In genomic region chr15:74367296-74367854, GRCh38 we compare ENCODE assay signal across 14 cellular contexts. TPM values are rescaled to one million over a fixed set of nuclear protein-coding genes. Genes with fewer than 3 reads are reported as not detected.
DNase-seq lines count a peak whose midpoint lies in the region; ATAC-seq and TF ChIP-seq lines count a peak whose summit lies in the region.
"Had no signal": no experiment of that assay in that cellular context is flagged by ENCODE, and none has a peak within 500 bp of the region (broad histone marks: within the 10 kb centered on the region; RNA-seq: fewer than 3 reads in every experiment).

CYP11A1 (minus strand) TSS chr15:74367646; CDS start chr15:74367585, 61 bp downstream.

- no peaks in the 10 kb centered on the region for H3K9me3 Mint-ChIP-seq in activated naive CD8-positive, alpha-beta T cell treated with anti-CD3 and anti-CD28 coated beads, Interleukin-2, amount 10 ng/mL, durations not matched to agents 7 days and 5 days
- H3K9me3 Mint-ChIP-seq in naive thymus-derived CD4-positive, alpha-beta T cell: peaks cover 0 to 3% (median 0%) of the 10 kb centered on the region in 11 donors

- intact Hi-C loops in breast epithelium (cut with DNase I; ENCODE audit: low total_unique reads): no loop called here
- intact Hi-C loops in mammary epithelial cell (cut with micrococcal nuclease): no loop called here
- intact Hi-C loops in naive thymus-derived CD4-positive, alpha-beta T cell (cut with micrococcal nuclease): no loop called here
- intact Hi-C loops in testis (cut with DNase I; ENCODE audit: low total_unique reads): no loop called here

- H3K9me3 ChIP-seq in breast epithelium (no peaks in the 10 kb centered on the region), mammary epithelial cell (replicated peaks; ENCODE audit: insufficient read depth, low read length) (no peaks in the 10 kb centered on the region), testis (no peaks in the 10 kb centered on the region)
- H3K9me3 ChIP-seq in naive thymus-derived CD4-positive, alpha-beta T cell (ENCODE audit: control insufficient read depth in 2 of 3, low read length in 3 of 3): no peaks in the 10 kb centered on the region

- no peak for TF ChIP-seq POLR2A in breast epithelium (IDR thresholded peaks at IDR 0.05)
- TF ChIP-seq POLR2A in testis (IDR thresholded peaks at IDR 0.05): no peak
- TF ChIP-seq POLR2A in GM18505 (IDR thresholded peaks at IDR 0.05; ENCODE audit: borderline replicate concordance, extremely low read depth, insufficient read depth, insufficient read length): no peak

- H3K27me3 Mint-ChIP-seq in activated naive CD8-positive, alpha-beta T cell treated with anti-CD3 and anti-CD28 coated beads, Interleukin-2, amount 10 ng/mL, durations not matched to agents 7 days and 5 days: peaks cover 61% of the 10 kb centered on the region
- peaks cover 16 to 83% (median 33%) of the 10 kb centered on the region in 5 donors for H3K27me3 Mint-ChIP-seq in naive thymus-derived CD4-positive, alpha-beta T cell

- peak within 1 kb of the TSS in 2 of 3 donors; percentile 61 to 74 for H3K4me3 ChIP-seq in breast epithelium
- no peak within 1 kb of the TSS for H3K4me3 ChIP-seq in mammary epithelial cell (replicated peaks in 1 of 3; ENCODE audit: insufficient read depth in 1 of 3, low read depth in 2 of 3, low read length in 3 of 3)
- no peak within 1 kb of the TSS for H3K4me3 ChIP-seq in naive thymus-derived CD4-positive, alpha-beta T cell (ENCODE audit: low read length)
- H3K4me3 ChIP-seq in testis: peak within 1 kb of the TSS; percentile 64 to 87

- H3K27me3 ChIP-seq in breast epithelium (no peaks in the 10 kb centered on the region), mammary epithelial cell (ENCODE audit: insufficient read depth, low read length) (peaks cover 4% of the 10 kb centered on the region), testis (no peaks in the 10 kb centered on the region)
- peaks cover 0 to 5% of the 10 kb centered on the region in 2 donors for H3K27me3 ChIP-seq in naive thymus-derived CD4-positive, alpha-beta T cell (ENCODE audit: control insufficient read depth in 2 of 2, insufficient read depth in 2 of 2, low read length in 2 of 2)

- POLR2A ChIA-PET in activated naive CD8-positive, alpha-beta T cell treated with anti-CD3 and anti-CD28 coated beads, Interleukin-2, amount 10 ng/mL, durations not matched to agents 7 days and 5 days (lab: Charles Lee): no interaction called here
- POLR2A ChIA-PET in naive thymus-derived CD4-positive, alpha-beta T cell (lab: Charles Lee): no interaction called here

- DNase-seq in breast epithelium (ENCODE audit: low spot score in 2 of 2) (peak in 1 of 2 donors; percentile 30), mammary epithelial cell (no peak), testis (peak; percentile 63), amygdala (lab: John Stamatoyannopoulos, UW) (no peak), NCI-H1048 (lab: John Stamatoyannopoulos, UW) (no peak)
- no peak for DNase-seq in activated naive CD8-positive, alpha-beta T cell treated with anti-CD3 and anti-CD28 coated beads, Interleukin-2, amount 10 ng/mL, durations not matched to agents 7 days and 5 days
- DNase-seq in naive thymus-derived CD4-positive, alpha-beta T cell: peak in 1 of 9 donors; percentile 20
- DNase-seq: activated CD4-positive, alpha-beta T cell treated with anti-CD3 and anti-CD28 coated beads, Interleukin-2, amount 50 U/mL, for 1 hour; activated effector memory CD4-positive, alpha-beta T cell treated with anti-CD3 and anti-CD28 coated beads, Interleukin-2, amount 50 U/mL, for 16 hours; hypothalamus; NCI-H1092 treated with DMSO at 0.1 percent for 48 hours; NCI-H510A treated with DMSO at 0.1 percent for 48 hours had no signal

- BruUV-seq in mammary epithelial cell (replicated peaks; lab: Mats Ljungman, UMichigan): no TSS peak

- H3K27ac Mint-ChIP-seq in activated naive CD8-positive, alpha-beta T cell treated with anti-CD3 and anti-CD28 coated beads, Interleukin-2, amount 10 ng/mL, durations not matched to agents 7 days and 5 days: no peak within 1 kb of the TSS
- H3K27ac Mint-ChIP-seq in naive thymus-derived CD4-positive, alpha-beta T cell: no peak within 1 kb of the TSS

- WGBS in mammary epithelial cell (ENCODE audit: low coverage, missing lambda C conversion rate): 82% methylated on average over 12 of the region's 12 CpGs
- WGBS in testis, 2 donors: 41 to 45% methylated on average over 11 to 12 of the region's 12 CpGs

- no peak within 1 kb of the TSS for H3K27ac ChIP-seq in breast epithelium
- H3K27ac ChIP-seq in mammary epithelial cell (ENCODE audit: insufficient read depth, low read depth, low read length): no peak within 1 kb of the TSS
- no peak within 1 kb of the TSS for H3K27ac ChIP-seq in naive thymus-derived CD4-positive, alpha-beta T cell (ENCODE audit: low read depth, low read length)
- H3K27ac ChIP-seq in testis: peak within 1 kb of the TSS; percentile 93 to 94

- H3K4me1 ChIP-seq in breast epithelium (peaks cover 0 to 3% of the 10 kb centered on the region in 2 donors), mammary epithelial cell (ENCODE audit: insufficient read depth, low read length) (peaks cover 8% of the 10 kb centered on the region), testis (peaks cover 37% of the 10 kb centered on the region)
- peaks cover 0 to 3% of the 10 kb centered on the region in 2 donors for H3K4me1 ChIP-seq in naive thymus-derived CD4-positive, alpha-beta T cell (ENCODE audit: control insufficient read depth in 2 of 2, insufficient read depth in 2 of 2, low read length in 2 of 2)

- dilution Hi-C loops in mammary epithelial cell (cut with HindIII; ENCODE audit: low sequenced_read_pairs): no loop called here

- peak within 1 kb of the TSS; percentile 46 for H3K4me3 Mint-ChIP-seq in activated naive CD8-positive, alpha-beta T cell treated with anti-CD3 and anti-CD28 coated beads, Interleukin-2, amount 10 ng/mL, durations not matched to agents 7 days and 5 days
- peak within 1 kb of the TSS in 6 of 10 donors; percentile 10 to 65 (median 44) for H3K4me3 Mint-ChIP-seq in naive thymus-derived CD4-positive, alpha-beta T cell

- no peak within 1 kb of the TSS for H3K9ac ChIP-seq in mammary epithelial cell (ENCODE audit: insufficient read depth, low read length)

- H4K20me1 ChIP-seq in mammary epithelial cell (ENCODE audit: insufficient read depth, low read length): no peaks in the 10 kb centered on the region

- H3K4me1 Mint-ChIP-seq in activated naive CD8-positive, alpha-beta T cell treated with anti-CD3 and anti-CD28 coated beads, Interleukin-2, amount 10 ng/mL, durations not matched to agents 7 days and 5 days: peaks cover 4% of the 10 kb centered on the region
- peaks cover 0 to 4% (median 3%) of the 10 kb centered on the region in 7 donors for H3K4me1 Mint-ChIP-seq in naive thymus-derived CD4-positive, alpha-beta T cell

- H3K36me3 ChIP-seq in breast epithelium (no peaks in the 10 kb centered on the region), mammary epithelial cell (ENCODE audit: insufficient read depth, low read length) (no peaks in the 10 kb centered on the region), testis (ENCODE audit: low read depth, missing control alignments) (no peaks in the 10 kb centered on the region)
- H3K36me3 ChIP-seq in naive thymus-derived CD4-positive, alpha-beta T cell (ENCODE audit: control insufficient read depth in 2 of 3, insufficient read depth in 3 of 3, low read length in 3 of 3): no peaks in the 10 kb centered on the region

- no peak within 1 kb of the TSS for H3K4me2 ChIP-seq in mammary epithelial cell (ENCODE audit: insufficient read depth, low read depth, low read length)

- no peaks in the 10 kb centered on the region for H3K36me3 Mint-ChIP-seq in activated naive CD8-positive, alpha-beta T cell treated with anti-CD3 and anti-CD28 coated beads, Interleukin-2, amount 10 ng/mL, durations not matched to agents 7 days and 5 days
- no peaks in the 10 kb centered on the region for H3K36me3 Mint-ChIP-seq in naive thymus-derived CD4-positive, alpha-beta T cell

- no peak within 1 kb of the TSS for H2AFZ ChIP-seq in mammary epithelial cell (ENCODE audit: low read depth, low read length)

- in situ Hi-C loops in mammary epithelial cell (cut with MboI; ENCODE audit: low sequenced_read_pairs in 2 of 2): loop anchor here in 1 of 2 donors (25.0 kb wide), 1 partner anchor 395 kb away; no protein-coding TSS in a partner anchor

- CTCF ChIA-PET in mammary epithelial cell (lab: Charles Lee; ENCODE audit: low non-redundant PET): no interaction called here
- CTCF ChIA-PET in naive thymus-derived CD4-positive, alpha-beta T cell (lab: Charles Lee): interaction anchor here (0.6 kb wide), 1 partner anchor 121 kb away, joined by 4 read pairs; no protein-coding TSS in a partner anchor

- ATAC-seq in activated naive CD8-positive, alpha-beta T cell treated with anti-CD3 and anti-CD28 coated beads, Interleukin-2, amount 10 ng/mL, durations not matched to agents 7 days and 5 days (ENCODE audit: low read depth): no peak
- no peak for ATAC-seq in naive thymus-derived CD4-positive, alpha-beta T cell
- no peak for ATAC-seq in GM18505 (IDR thresholded peaks at IDR 0.05; ENCODE audit: unreplicated experiment)

- H3K79me2 ChIP-seq in mammary epithelial cell (ENCODE audit: insufficient read depth, low read length): no peaks in the 10 kb centered on the region

- TF ChIP-seq CTCF in breast epithelium (IDR thresholded peaks at IDR 0.05) (no peak), mammary epithelial cell (conservative IDR thresholded peaks at IDR 0.05 in 1 of 2, IDR thresholded peaks at IDR 0.05 in 1 of 2; ENCODE audit: extremely low read depth in 1 of 2, insufficient read depth in 1 of 2, low read depth in 1 of 2, low read length in 2 of 2) (no peak), testis (IDR thresholded peaks at IDR 0.05) (no peak)

RNA-seq across cellular contexts. Expression of gene CYP11A1, which starts in this region (rescaled TPM):
- total RNA-seq in breast epithelium (1 to 10 TPM; 1.1 to 4.6 (median 1.3) TPM), mammary epithelial cell (1 to 10 TPM in 1 of 2 donors, not detected in 1; 2.3 TPM), testis (10 to 100 TPM; 74.3 to 76.4 TPM)
- polyA plus RNA-seq in mammary epithelial cell (not detected), testis (ENCODE audit: insufficient read depth, low read depth, low replicate concordance) (76.2 TPM)
- not detected for polyA minus RNA-seq in mammary epithelial cell
- total RNA-seq in activated naive CD8-positive, alpha-beta T cell treated with anti-CD3 and anti-CD28 coated beads, Interleukin-2, amount 10 ng/mL, durations not matched to agents 7 days and 5 days: not detected
- 1 to 10 TPM in 1 of 5 experiments, under 1 TPM in 1, not detected in 3; 0.58 to 1.0 TPM for total RNA-seq in naive thymus-derived CD4-positive, alpha-beta T cell
- not detected for polyA plus RNA-seq in naive thymus-derived CD4-positive, alpha-beta T cell
- total RNA-seq: osteocyte had no signal

Comparison
In these comparisons a context has a peak if more than half of its experiments do, and no peak if none do; other contexts are left out.
1. RNA of gene CYP11A1 (total RNA-seq): 74.3 to 76.4 TPM in testis; 2.3 TPM in mammary epithelial cell, 1.1 to 4.6 TPM in breast epithelium, not detected in activated naive CD8-positive, alpha-beta T cell treated with anti-CD3 and anti-CD28 coated beads, Interleukin-2, amount 10 ng/mL, durations not matched to agents 7 days and 5 days and 0.58 to 1.0 TPM in naive thymus-derived CD4-positive, alpha-beta T cell; every median in the first group is over 10 times any median in the second.
2. RNA of gene CYP11A1 (polyA plus RNA-seq): 76.2 TPM in testis (single experiment); not detected in mammary epithelial cell (single experiment) and not detected in naive thymus-derived CD4-positive, alpha-beta T cell; every median in the first group is over 10 times any median in the second.
3. H3K4me3 ChIP-seq: peak in breast epithelium (2 of 3) and testis (2 of 2); none in mammary epithelial cell (0 of 3) and naive thymus-derived CD4-positive, alpha-beta T cell (single experiment).
4. H3K27ac ChIP-seq: peak in testis (2 of 2); none in breast epithelium (0 of 2), mammary epithelial cell (single experiment) and naive thymus-derived CD4-positive, alpha-beta T cell (single experiment).